In the genomic region with DNA sequence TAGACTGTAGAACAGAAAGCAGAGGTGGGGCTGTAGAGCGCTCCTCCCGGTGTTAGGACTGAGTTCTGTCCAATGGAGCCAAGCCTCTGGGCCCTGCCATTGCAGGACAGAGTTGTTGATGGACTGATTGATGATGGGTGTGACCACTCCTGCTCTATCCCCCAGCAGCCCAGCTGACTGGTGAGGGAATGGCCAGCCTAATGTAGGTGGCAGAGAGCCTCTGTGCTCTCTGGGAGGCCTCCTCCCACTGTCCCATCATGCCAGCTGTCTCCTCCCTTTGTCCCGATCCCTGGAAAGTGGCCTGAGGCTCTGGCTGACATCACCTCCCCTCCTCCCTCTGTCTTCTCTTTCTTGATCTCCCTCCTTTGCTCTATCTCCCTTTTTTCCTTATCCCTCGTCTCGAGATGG, we compare ENCODE assay signal across 11 cellular contexts. TPM values are rescaled to one million over a fixed set of nuclear protein-coding genes. Genes with fewer than 3 reads are reported as not detected.
DNase-seq lines count a peak whose midpoint lies in the region; ATAC-seq and TF ChIP-seq lines count a peak whose summit lies in the region.
"Had no signal": no experiment of that assay in that cellular context is flagged by ENCODE, and none has a peak within 500 bp of the region (broad histone marks: within the 10 kb centered on the region; RNA-seq: fewer than 3 reads in every experiment).

No MANE protein-coding gene starts in this region.

- no peaks in the 10 kb centered on the region for H3K9me3 Mint-ChIP-seq in activated T-helper 1 cell treated with anti-CD3 and anti-CD28 coated beads, Interleukin-12 subunit alpha, Interleukin-12 subunit beta, Interleukin-2, Interleukin-4 antibody, amounts not matched to agents 30 ng/mL and 10 ng/mL and 1 ng/mL, durations not matched to agents 14 hours and 24 hours and 36 hours
- H3K9me3 Mint-ChIP-seq: activated T-helper 2 cell treated with anti-CD3 and anti-CD28 coated beads, Interferon-gamma antibody, Interleukin-2, Interleukin-4, amounts not matched to agents 10 μg/mL and 5 μg/mL and 100 μg/mL, durations not matched to agents 14 hours and 24 hours and 36 hours had no signal

- H3K36me3 ChIP-seq in BJ (ENCODE audit: control insufficient read depth, insufficient read depth, low read length) (peaks cover 1% of the 10 kb centered on the region; the same call in 1 of the 2 replicates), parathyroid adenoma (ENCODE audit: control insufficient read depth, insufficient read depth, low read length) (no peaks in the 10 kb centered on the region), mucosa of descending colon (ENCODE audit: low read depth) (no peaks in the 10 kb centered on the region)

- DNase-seq in BJ (ENCODE audit: low read depth) (no peak), amygdala (lab: John Stamatoyannopoulos, UW) (peak in 50 of 56 donors; percentile 24 to 83 (median 60)), left cardiac atrium (no peak), mucosa of descending colon (no peak)
- DNase-seq in activated T-helper 1 cell treated with anti-CD3 and anti-CD28 coated beads, Interleukin-12 subunit alpha, Interleukin-12 subunit beta, Interleukin-2, Interleukin-4 antibody, amounts not matched to agents 30 ng/mL and 10 ng/mL and 1 ng/mL, durations not matched to agents 14 hours and 24 hours and 36 hours (ENCODE audit: low spot score), result no peak
- DNase-seq in activated CD4-positive, CD25-positive, alpha-beta regulatory T cell (lab: John Stamatoyannopoulos, UW), result no peak
- no peak for DNase-seq in stimulated activated CD4-positive, alpha-beta T cell treated with anti-CD3 and anti-CD28 coated beads, Interleukin-4, amount 100 ng/mL, for 1 hour
- DNase-seq: DND-41, NCI-H510A had no signal

- H3K27ac ChIP-seq in parathyroid adenoma, result peak overlapping the region; percentile 98

- ATAC-seq in left cardiac atrium, result peak; percentile 7 to 41
- ATAC-seq in mucosa of descending colon, result no peak

- H3K27me3 ChIP-seq in BJ (ENCODE audit: control insufficient read depth, insufficient read depth, low read length) (peaks cover 10% of the 10 kb centered on the region), parathyroid adenoma (ENCODE audit: control insufficient read depth, insufficient read depth, low read length) (no peaks in the 10 kb centered on the region)

- H3K4me2 ChIP-seq in parathyroid adenoma (ENCODE audit: low read length), result no peak overlapping the region

- intact Hi-C loops in left cardiac atrium (cut with DNase I), result loop anchor here in 1 of 2 donors (5.0 kb wide), 1 partner anchor 37 kb away; no protein-coding TSS in a partner anchor
- intact Hi-C loops in activated T-helper 1 cell treated with anti-CD3 and anti-CD28 coated beads, Interleukin-12 subunit alpha, Interleukin-12 subunit beta, Interleukin-2, Interleukin-4 antibody, amounts not matched to agents 30 ng/mL and 10 ng/mL and 1 ng/mL, durations not matched to agents 14 hours and 24 hours and 36 hours (cut with micrococcal nuclease), result no loop called here
- intact Hi-C loops in mucosa of descending colon (cut with DNase I, micrococcal nuclease), result no loop called here

- H3K27ac Mint-ChIP-seq in activated T-helper 1 cell treated with anti-CD3 and anti-CD28 coated beads, Interleukin-12 subunit alpha, Interleukin-12 subunit beta, Interleukin-2, Interleukin-4 antibody, amounts not matched to agents 30 ng/mL and 10 ng/mL and 1 ng/mL, durations not matched to agents 14 hours and 24 hours and 36 hours, result no peak overlapping the region
- H3K27ac Mint-ChIP-seq: activated T-helper 2 cell treated with anti-CD3 and anti-CD28 coated beads, Interferon-gamma antibody, Interleukin-2, Interleukin-4, amounts not matched to agents 10 μg/mL and 5 μg/mL and 100 μg/mL, durations not matched to agents 14 hours and 24 hours and 36 hours had no signal

- H3K4me3 Mint-ChIP-seq in activated T-helper 1 cell treated with anti-CD3 and anti-CD28 coated beads, Interleukin-12 subunit alpha, Interleukin-12 subunit beta, Interleukin-2, Interleukin-4 antibody, amounts not matched to agents 30 ng/mL and 10 ng/mL and 1 ng/mL, durations not matched to agents 14 hours and 24 hours and 36 hours, result no peak overlapping the region

- H3K27me3 Mint-ChIP-seq in activated T-helper 1 cell treated with anti-CD3 and anti-CD28 coated beads, Interleukin-12 subunit alpha, Interleukin-12 subunit beta, Interleukin-2, Interleukin-4 antibody, amounts not matched to agents 30 ng/mL and 10 ng/mL and 1 ng/mL, durations not matched to agents 14 hours and 24 hours and 36 hours (ENCODE audit: insufficient read depth), result peaks cover 30% of the 10 kb centered on the region

- H3K4me3 ChIP-seq in BJ (ENCODE audit: low read depth, low read length) (peak overlapping the region; percentile 37), parathyroid adenoma (ENCODE audit: low read depth, low read length) (no peak overlapping the region), mucosa of descending colon (no peak overlapping the region)

- H3K9ac ChIP-seq in parathyroid adenoma, result peak overlapping the region; percentile 88

- POLR2A ChIA-PET in BJ (lab: Charles Lee), result no interaction called here

- H3K4me1 ChIP-seq in parathyroid adenoma, result peaks cover 11% of the 10 kb centered on the region
- no peaks in the 10 kb centered on the region for H3K4me1 ChIP-seq in mucosa of descending colon (ENCODE audit: low read depth)

- peaks cover 11% of the 10 kb centered on the region for H3K79me2 ChIP-seq in parathyroid adenoma

- TF ChIP-seq CTCF in BJ (IDR thresholded peaks at IDR 0.05; ENCODE audit: insufficient read depth, low read depth, low read length) (no peak), parathyroid adenoma (IDR thresholded peaks at IDR 0.05) (no peak), mucosa of descending colon (IDR thresholded peaks at IDR 0.05) (no peak)

- CTCF ChIA-PET in BJ (lab: Yijun Ruan, JAX), result interaction anchor here (0.9 kb wide), 1 partner anchor 16 kb away, joined by 3 read pairs; no protein-coding TSS in a partner anchor

- H3K36me3 Mint-ChIP-seq in activated T-helper 1 cell treated with anti-CD3 and anti-CD28 coated beads, Interleukin-12 subunit alpha, Interleukin-12 subunit beta, Interleukin-2, Interleukin-4 antibody, amounts not matched to agents 30 ng/mL and 10 ng/mL and 1 ng/mL, durations not matched to agents 14 hours and 24 hours and 36 hours (ENCODE audit: low read depth), result no peaks in the 10 kb centered on the region

- no peaks in the 10 kb centered on the region for H3K9me3 ChIP-seq in parathyroid adenoma (ENCODE audit: control insufficient read depth, low read length)
- H3K9me3 ChIP-seq in mucosa of descending colon, result no peaks in the 10 kb centered on the region

- no peaks in the 10 kb centered on the region for H3K4me1 Mint-ChIP-seq in activated T-helper 1 cell treated with anti-CD3 and anti-CD28 coated beads, Interleukin-12 subunit alpha, Interleukin-12 subunit beta, Interleukin-2, Interleukin-4 antibody, amounts not matched to agents 30 ng/mL and 10 ng/mL and 1 ng/mL, durations not matched to agents 14 hours and 24 hours and 36 hours (ENCODE audit: low read depth)

- H2AFZ ChIP-seq in parathyroid adenoma, result peak overlapping the region; percentile 95

RNA-seq across cellular contexts. Expression of a gene that starts 0.8 kb away (rescaled TPM):
- polyA plus RNA-seq in BJ (2011; rRNA removed), result 1.5 and 2.7 TPM in 2 replicates
- polyA minus RNA-seq in BJ (2011; rRNA and poly(A)+ RNA removed), result 1.2 and 1.5 TPM in 2 replicates
- 10 to 100 TPM in 1 of 2 donors, 1 to 10 TPM in 1; 5.8 to 10.3 TPM for total RNA-seq in left cardiac atrium
- total RNA-seq in activated T-helper 1 cell treated with anti-CD3 and anti-CD28 coated beads, Interleukin-12 subunit alpha, Interleukin-12 subunit beta, Interleukin-2, Interleukin-4 antibody, amounts not matched to agents 30 ng/mL and 10 ng/mL and 1 ng/mL, durations not matched to agents 14 hours and 24 hours and 36 hours, result not detected in 2 replicates
- 10 to 100 TPM in 1 of 3 donors, 1 to 10 TPM in 1, under 1 TPM in 1; 0.98 to 16.6 (median 3.3) TPM for total RNA-seq in mucosa of descending colon
- total RNA-seq: activated T-helper 2 cell treated with anti-CD3 and anti-CD28 coated beads, Interferon-gamma antibody, Interleukin-2, Interleukin-4, amounts not matched to agents 10 μg/mL and 5 μg/mL and 100 μg/mL, durations not matched to agents 14 hours and 24 hours and 36 hours had no signal

RNA-seq across cellular contexts. Expression of a gene that starts 8.4 kb away (rescaled TPM):
- polyA plus RNA-seq in BJ (2011; rRNA removed), result not detected in 2 replicates
- polyA minus RNA-seq in BJ (2011; rRNA and poly(A)+ RNA removed), result not detected in 2 replicates
- total RNA-seq in left cardiac atrium (not detected), mucosa of descending colon (not detected)
- not detected in 2 replicates for total RNA-seq in activated T-helper 1 cell treated with anti-CD3 and anti-CD28 coated beads, Interleukin-12 subunit alpha, Interleukin-12 subunit beta, Interleukin-2, Interleukin-4 antibody, amounts not matched to agents 30 ng/mL and 10 ng/mL and 1 ng/mL, durations not matched to agents 14 hours and 24 hours and 36 hours
- total RNA-seq: activated T-helper 2 cell treated with anti-CD3 and anti-CD28 coated beads, Interferon-gamma antibody, Interleukin-2, Interleukin-4, amounts not matched to agents 10 μg/mL and 5 μg/mL and 100 μg/mL, durations not matched to agents 14 hours and 24 hours and 36 hours had no signal

RNA-seq across cellular contexts. Expression of a gene that starts 11.5 kb away (rescaled TPM):
- 9.0 and 14.0 TPM in 2 replicates for polyA plus RNA-seq in BJ (2011; rRNA removed)
- 5.3 and 5.5 TPM in 2 replicates for polyA minus RNA-seq in BJ (2011; rRNA and poly(A)+ RNA removed)
- total RNA-seq in left cardiac atrium, result 10 to 100 TPM; 31.4 to 34.6 TPM
- total RNA-seq in activated T-helper 1 cell treated with anti-CD3 and anti-CD28 coated beads, Interleukin-12 subunit alpha, Interleukin-12 subunit beta, Interleukin-2, Interleukin-4 antibody, amounts not matched to agents 30 ng/mL and 10 ng/mL and 1 ng/mL, durations not matched to agents 14 hours and 24 hours and 36 hours, result 3.1 and 5.0 TPM in 2 replicates
- total RNA-seq in mucosa of descending colon, result 10 to 100 TPM in 1 of 3 donors, 1 to 10 TPM in 2; 2.3 to 35.5 (median 5.4) TPM

RNA-seq across cellular contexts. Expression of a gene that starts 12.7 kb away (rescaled TPM):
- not detected in 2 replicates for polyA plus RNA-seq in BJ (2011; rRNA removed)
- not detected in 2 replicates for polyA minus RNA-seq in BJ (2011; rRNA and poly(A)+ RNA removed)
- total RNA-seq in left cardiac atrium (1 to 10 TPM in 1 of 2 donors, under 1 TPM in 1; 0.44 to 1.4 TPM), mucosa of descending colon (1 to 10 TPM in 1 of 3 donors, under 1 TPM in 2; 0.58 to 3.5 (median 0.58) TPM)
- not detected in 2 replicates for total RNA-seq in activated T-helper 1 cell treated with anti-CD3 and anti-CD28 coated beads, Interleukin-12 subunit alpha, Interleukin-12 subunit beta, Interleukin-2, Interleukin-4 antibody, amounts not matched to agents 30 ng/mL and 10 ng/mL and 1 ng/mL, durations not matched to agents 14 hours and 24 hours and 36 hours
- total RNA-seq: activated T-helper 2 cell treated with anti-CD3 and anti-CD28 coated beads, Interferon-gamma antibody, Interleukin-2, Interleukin-4, amounts not matched to agents 10 μg/mL and 5 μg/mL and 100 μg/mL, durations not matched to agents 14 hours and 24 hours and 36 hours had no signal

RNA-seq across cellular contexts. Expression of a gene that starts 42.9 kb away (rescaled TPM):
- 119 and 143 TPM in 2 replicates for polyA plus RNA-seq in BJ (2011; rRNA removed)
- 33.7 and 40.5 TPM in 2 replicates for polyA minus RNA-seq in BJ (2011; rRNA and poly(A)+ RNA removed)
- 10 to 100 TPM; 74.4 to 94.1 TPM for total RNA-seq in left cardiac atrium
- 252 and 266 TPM in 2 replicates for total RNA-seq in activated T-helper 1 cell treated with anti-CD3 and anti-CD28 coated beads, Interleukin-12 subunit alpha, Interleukin-12 subunit beta, Interleukin-2, Interleukin-4 antibody, amounts not matched to agents 30 ng/mL and 10 ng/mL and 1 ng/mL, durations not matched to agents 14 hours and 24 hours and 36 hours
- 100 to 1,000 TPM; 157 to 185 (median 157) TPM for total RNA-seq in mucosa of descending colon

Comparison
In these comparisons a context has a peak if more than half of its experiments do, and no peak if none do; other contexts are left out.
1. DNase-seq: peak in amygdala (50 of 56); none in BJ (single experiment), left cardiac atrium (single experiment), activated T-helper 1 cell treated with anti-CD3 and anti-CD28 coated beads, Interleukin-12 subunit alpha, Interleukin-12 subunit beta, Interleukin-2, Interleukin-4 antibody, amounts not matched to agents 30 ng/mL and 10 ng/mL and 1 ng/mL, durations not matched to agents 14 hours and 24 hours and 36 hours (single experiment), activated CD4-positive, CD25-positive, alpha-beta regulatory T cell (0 of 4), mucosa of descending colon (0 of 3) and stimulated activated CD4-positive, alpha-beta T cell treated with anti-CD3 and anti-CD28 coated beads, Interleukin-4, amount 100 ng/mL, for 1 hour (single experiment).